5 cellular contexts compared by ENCODE assay signal in genomic region chr3:69639851-69640250, GRCh38.
A peak's percentile ranks its signal among the peaks of the same experiment; 100 is the strongest.
TF ChIP-seq lines count a peak whose summit lies in the region.

No MANE protein-coding gene starts in this region.

TF ChIP-seq in HepG2, 621 proteins besides CTCF, POLR2A, EP300 and RAD21:
- TF ChIP-seq MAFK (conservative IDR thresholded peaks at IDR 0.05 in 1 of 2, IDR thresholded peaks at IDR 0.05 in 1 of 2; ENCODE audit: low read length in 2 of 2) (peak; percentile 76 to 90), MAFF (IDR thresholded peaks at IDR 0.05; ENCODE audit: low read depth, low read length) (peak; percentile 87), FOXP1 (IDR thresholded peaks at IDR 0.05) (no peak), FOXP1 (CRISPR knock-in tag; IDR thresholded peaks at IDR 0.05) (no peak), POGK (CRISPR knock-in tag; conservative IDR thresholded peaks at IDR 0.05) (no peak), ATF1 (CRISPR knock-in tag; IDR thresholded peaks at IDR 0.05) (no peak), ZNF577 (CRISPR knock-in tag; IDR thresholded peaks at IDR 0.05; ENCODE audit: borderline replicate concordance, low read depth) (no peak), SNAPC5 (CRISPR knock-in tag; IDR thresholded peaks at IDR 0.05; ENCODE audit: borderline replicate concordance) (no peak), SCMH1 (CRISPR knock-in tag; IDR thresholded peaks at IDR 0.05; ENCODE audit: borderline replicate concordance) (no peak), TRIM22 (IDR thresholded peaks at IDR 0.05) (no peak), FOSL2 (CRISPR knock-in tag; IDR thresholded peaks at IDR 0.05) (no peak)
TF ChIP-seq in HepG2: peak in this region for 2.

TF ChIP-seq in A549, 52 proteins besides CTCF, POLR2A, EP300 and RAD21:
- TF ChIP-seq MAFK (IDR thresholded peaks at IDR 0.05; ENCODE audit: partially characterized antibody): peak; percentile 76
- TF ChIP-seq CHD2 (IDR thresholded peaks at IDR 0.05; ENCODE audit: low read length, partially characterized antibody): no peak
TF ChIP-seq in A549: peak in this region for 1.

TF ChIP-seq in IMR-90, 13 proteins besides CTCF, POLR2A, EP300 and RAD21:
- TF ChIP-seq MAFK (IDR thresholded peaks at IDR 0.05; ENCODE audit: low read depth, low read length) (peak; percentile 88), CEBPB (IDR thresholded peaks at IDR 0.05; ENCODE audit: low read depth, low read length) (no peak)

TF ChIP-seq in K562, 482 proteins besides CTCF, POLR2A, EP300 and RAD21:
- peak; percentile 59 for TF ChIP-seq MAFF (IDR thresholded peaks at IDR 0.05; ENCODE audit: low read length)
- no peak for TF ChIP-seq ZNF282 (CRISPR knock-in tag; IDR thresholded peaks at IDR 0.05)
- TF ChIP-seq C11orf30 (IDR thresholded peaks at IDR 0.05; ENCODE audit: low read depth): peak; percentile 34; the same call in 1 of the 2 replicates
- no peak for TF ChIP-seq RAD51 (IDR thresholded peaks at IDR 0.05; ENCODE audit: borderline replicate concordance, low read depth)
- no peak for TF ChIP-seq ZBTB8A (IDR thresholded peaks at IDR 0.05; ENCODE audit: partially characterized antibody)
- TF ChIP-seq HNRNPLL (IDR thresholded peaks at IDR 0.05; ENCODE audit: low read depth, low read length, poor library complexity, severe bottlenecking): no peak
- no peak for TF ChIP-seq ZBTB26 (CRISPR knock-in tag; IDR thresholded peaks at IDR 0.05)
- TF ChIP-seq ZNF165 (CRISPR knock-in tag; IDR thresholded peaks at IDR 0.05; ENCODE audit: borderline replicate concordance): no peak
- no peak for TF ChIP-seq BRD4 (IDR thresholded peaks at IDR 0.05)
- TF ChIP-seq MAFK (IDR thresholded peaks at IDR 0.05; ENCODE audit: low read length): peak; percentile 53; the same call in 1 of the 2 replicates
- no peak for TF ChIP-seq GATA2 (CRISPR knock-in tag; IDR thresholded peaks at IDR 0.05)
- peak; percentile 72 for TF ChIP-seq ZNF316 (IDR thresholded peaks at IDR 0.05)
- no peak for TF ChIP-seq JUND (IDR thresholded peaks at IDR 0.05; ENCODE audit: borderline replicate concordance, low read depth, low read length)
- no peak for TF ChIP-seq JUND (tag; IDR thresholded peaks at IDR 0.05; ENCODE audit: borderline replicate concordance, low read depth, low read length)

TF ChIP-seq in GM12891, 5 proteins besides CTCF, POLR2A, EP300 and RAD21:
- no peak for TF ChIP-seq TAF1 (IDR thresholded peaks at IDR 0.05; ENCODE audit: low read depth, low read length)
- TF ChIP-seq POU2F2 (IDR thresholded peaks at IDR 0.05; ENCODE audit: low read depth, low read length): no peak
- no peak for TF ChIP-seq SPI1 (IDR thresholded peaks at IDR 0.05; ENCODE audit: low read depth, low read length)
- no peak for TF ChIP-seq PAX5 (IDR thresholded peaks at IDR 0.05; ENCODE audit: insufficient read depth, low read length, severe bottlenecking)
- no peak for TF ChIP-seq POLR2AphosphoS5 (IDR thresholded peaks at IDR 0.05; ENCODE audit: low read depth, low read length)
